Comparison of ENCODE assay signal across 1 cellular context in genomic region chr6:29628419-29629281, GRCh38.
TF ChIP-seq lines count a peak whose summit lies in the region.

No MANE protein-coding gene starts in this region.

TF ChIP-seq in SK-N-SH, 30 proteins besides CTCF, POLR2A, EP300 and RAD21 (continued from another document):
- TF ChIP-seq REST (IDR thresholded peaks at IDR 0.05; ENCODE audit: low read depth, low read length): no peak
- TF ChIP-seq EZH2phosphoT487 (IDR thresholded peaks at IDR 0.05; ENCODE audit: borderline replicate concordance, low read depth): no peak
- TF ChIP-seq RCOR1 (IDR thresholded peaks at IDR 0.05; ENCODE audit: low read length): no peak
- TF ChIP-seq SIN3A (IDR thresholded peaks at IDR 0.05; ENCODE audit: borderline replicate concordance, low read depth, low read length): 0 out of 2 replicates have a peak, but pooled peaks have one; percentile 61
- TF ChIP-seq MEF2A (IDR thresholded peaks at IDR 0.05; ENCODE audit: borderline replicate concordance, low read depth): no peak
- 0 out of 2 replicates have a peak, but pooled peaks have one; percentile 32 for TF ChIP-seq TAF1 (IDR thresholded peaks at IDR 0.05; ENCODE audit: borderline replicate concordance, low read depth, low read length)
- TF ChIP-seq SMC3 (IDR thresholded peaks at IDR 0.05; ENCODE audit: low read depth, low read length): peak; percentile 42
- no peak for TF ChIP-seq RXRA (IDR thresholded peaks at IDR 0.05; ENCODE audit: borderline replicate concordance, low read depth)
- peak; percentile 82 for TF ChIP-seq MAX (IDR thresholded peaks at IDR 0.05; ENCODE audit: low read depth)
- TF ChIP-seq USF2 (IDR thresholded peaks at IDR 0.05; ENCODE audit: borderline replicate concordance, low read depth, low read length): no peak
- no peak for TF ChIP-seq GATA2 (CRISPR knock-in tag; IDR thresholded peaks at IDR 0.05)
- TF ChIP-seq PBX3 (IDR thresholded peaks at IDR 0.05): no peak
- TF ChIP-seq MXI1 (IDR thresholded peaks at IDR 0.05; ENCODE audit: low read depth, low read length): no peak
- TF ChIP-seq FOXJ3 (CRISPR knock-in tag; IDR thresholded peaks at IDR 0.05): no peak
- TF ChIP-seq JUND (IDR thresholded peaks at IDR 0.05): no peak
- TF ChIP-seq FOXM1 (IDR thresholded peaks at IDR 0.05; ENCODE audit: low read depth): no peak
- TF ChIP-seq NRF1 (IDR thresholded peaks at IDR 0.05; ENCODE audit: low read depth, low read length): no peak
- no peak for TF ChIP-seq NFIC (IDR thresholded peaks at IDR 0.05; ENCODE audit: borderline replicate concordance)
- no peak for TF ChIP-seq POLR2AphosphoS5 (IDR thresholded peaks at IDR 0.05; ENCODE audit: low read depth, low read length)
- no peak for TF ChIP-seq FOSL2 (IDR thresholded peaks at IDR 0.05; ENCODE audit: borderline replicate concordance, low read depth)
- no peak for TF ChIP-seq ZBTB33 (IDR thresholded peaks at IDR 0.05; ENCODE audit: borderline replicate concordance, low read depth)
